Comparison of ENCODE assay signal across 20 cellular contexts in the genomic region with DNA sequence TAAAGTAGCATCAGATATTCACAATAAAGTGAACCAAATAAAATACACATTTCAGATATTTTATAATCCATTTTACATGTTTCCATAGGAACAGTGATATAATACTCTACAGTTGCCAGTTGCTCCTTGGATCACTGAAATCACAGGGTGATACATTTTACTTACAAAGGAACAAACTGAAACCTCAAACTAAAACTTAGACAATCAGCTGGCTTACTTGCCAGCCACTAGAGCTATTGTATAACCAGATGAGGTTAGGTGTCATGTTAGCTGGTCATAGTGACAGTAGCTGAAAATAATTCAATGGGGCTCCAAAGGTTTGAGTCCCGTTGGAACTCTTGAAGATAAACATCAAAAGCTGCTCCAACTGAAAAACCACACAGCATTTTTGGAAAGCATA.
DNase-seq lines count a peak whose midpoint lies in the region; ATAC-seq and TF ChIP-seq lines count a peak whose summit lies in the region.
"Had no signal": no experiment of that assay in that cellular context is flagged by ENCODE, and none has a peak within 500 bp of the region (broad histone marks: within the 10 kb centered on the region; RNA-seq: fewer than 3 reads in every experiment).

No MANE protein-coding gene starts in this region.

- intact Hi-C loops in adrenal gland (cut with DNase I), result no loop called here

- peak; percentile 68 for ATAC-seq in DND-41 (ENCODE audit: insufficient read depth, low read depth)
- peak; percentile 65 for ATAC-seq in GM18873 (IDR thresholded peaks at IDR 0.05; ENCODE audit: low FRiP score, unreplicated experiment)
- peak; percentile 77 for ATAC-seq in HG03460 (IDR thresholded peaks at IDR 0.05; ENCODE audit: unreplicated experiment)
- no peak for ATAC-seq in HG02884 (IDR thresholded peaks at IDR 0.05; ENCODE audit: unreplicated experiment)
- ATAC-seq: CD8-positive, alpha-beta T cell; T-cell had no signal

- no peaks in the 10 kb centered on the region for H3K79me2 ChIP-seq in DND-41 (ENCODE audit: insufficient read depth, low read length)

- TF ChIP-seq POLR2A in adrenal gland (IDR thresholded peaks at IDR 0.05), result no peak

- no peak overlapping the region for H3K9ac ChIP-seq in DND-41 (ENCODE audit: low read depth, low read length)
- H3K9ac ChIP-seq: SK-N-SH had no signal

- H3K4me2 ChIP-seq in DND-41 (ENCODE audit: insufficient read depth, low read length), result no peak overlapping the region
- H3K4me2 ChIP-seq: PC-9, SK-N-SH had no signal

- 38 to 47% (median 44%) methylated on average over 1 of the region's 1 CpG for WGBS in adrenal gland, 4 donors

- H3K27me3 ChIP-seq in DND-41 (ENCODE audit: insufficient read depth, low read length, poor library complexity), result no peaks in the 10 kb centered on the region
- no peaks in the 10 kb centered on the region for H3K27me3 ChIP-seq in adrenal gland

- H3K4me1 ChIP-seq in DND-41 (ENCODE audit: insufficient read depth, low read length) (peaks cover 12% of the 10 kb centered on the region), adrenal gland (replicated peaks in 1 of 2) (no peaks in the 10 kb centered on the region)
- H3K4me1 ChIP-seq: HAP-1 had no signal

- TF ChIP-seq CTCF in DND-41 (IDR thresholded peaks at IDR 0.05; ENCODE audit: borderline replicate concordance, extremely low read depth, low read length, poor library complexity, severe bottlenecking) (no peak), adrenal gland (IDR thresholded peaks at IDR 0.05) (no peak)

- H3K27ac ChIP-seq in DND-41 (ENCODE audit: low read length) (no peak overlapping the region), adrenal gland (no peak overlapping the region)
- H3K27ac ChIP-seq: PC-9 had no signal

- H3K9me3 ChIP-seq in DND-41 (ENCODE audit: insufficient read depth, low read length, severe bottlenecking), result no peaks in the 10 kb centered on the region
- H3K9me3 ChIP-seq in adrenal gland (replicated peaks in 1 of 3), result no peaks in the 10 kb centered on the region
- H3K9me3 ChIP-seq: HAP-1, SK-N-SH had no signal

- H2AFZ ChIP-seq in DND-41 (ENCODE audit: low read depth, low read length), result no peak overlapping the region
- H2AFZ ChIP-seq: PC-9 had no signal

- no peaks in the 10 kb centered on the region for H4K20me1 ChIP-seq in DND-41 (ENCODE audit: insufficient read depth, low read length)

- H3K4me3 ChIP-seq in DND-41 (ENCODE audit: low read depth in 1 of 2, low read length in 2 of 2) (no peak overlapping the region), adrenal gland (no peak overlapping the region)
- H3K4me3 ChIP-seq: HAP-1, PC-9 had no signal

- DNase-seq in DND-41, result no peak
- peak; percentile 44 for DNase-seq in kidney tubule cell (ENCODE audit: low spot score)
- DNase-seq in stimulated activated CD8-positive, alpha-beta memory T cell treated with anti-CD3 and anti-CD28 coated beads, Interleukin-4, amount 100 ng/mL, for 48 hours, result no peak
- DNase-seq in adrenal gland, result no peak
- no peak for DNase-seq in Kasumi-1 (lab: John Stamatoyannopoulos, UW)
- DNase-seq: CD8-positive, alpha-beta T cell; NCI-H1105; NCI-H1694 treated with DMSO at 0.1 percent for 48 hours; NCI-H2171; NCI-H446; NCI-H748 treated with DMSO at 0.1 percent for 48 hours; PC-9; Right ventricle myocardium superior; SK-N-SH; T-cell; T-helper 9 cell had no signal

- H3K36me3 ChIP-seq in DND-41 (ENCODE audit: insufficient read depth, low read length), result no peaks in the 10 kb centered on the region
- H3K36me3 ChIP-seq in adrenal gland (replicated peaks in 1 of 2), result no peaks in the 10 kb centered on the region
- H3K36me3 ChIP-seq: HAP-1 had no signal
